8 cellular contexts compared by ENCODE assay signal in the genomic region with DNA sequence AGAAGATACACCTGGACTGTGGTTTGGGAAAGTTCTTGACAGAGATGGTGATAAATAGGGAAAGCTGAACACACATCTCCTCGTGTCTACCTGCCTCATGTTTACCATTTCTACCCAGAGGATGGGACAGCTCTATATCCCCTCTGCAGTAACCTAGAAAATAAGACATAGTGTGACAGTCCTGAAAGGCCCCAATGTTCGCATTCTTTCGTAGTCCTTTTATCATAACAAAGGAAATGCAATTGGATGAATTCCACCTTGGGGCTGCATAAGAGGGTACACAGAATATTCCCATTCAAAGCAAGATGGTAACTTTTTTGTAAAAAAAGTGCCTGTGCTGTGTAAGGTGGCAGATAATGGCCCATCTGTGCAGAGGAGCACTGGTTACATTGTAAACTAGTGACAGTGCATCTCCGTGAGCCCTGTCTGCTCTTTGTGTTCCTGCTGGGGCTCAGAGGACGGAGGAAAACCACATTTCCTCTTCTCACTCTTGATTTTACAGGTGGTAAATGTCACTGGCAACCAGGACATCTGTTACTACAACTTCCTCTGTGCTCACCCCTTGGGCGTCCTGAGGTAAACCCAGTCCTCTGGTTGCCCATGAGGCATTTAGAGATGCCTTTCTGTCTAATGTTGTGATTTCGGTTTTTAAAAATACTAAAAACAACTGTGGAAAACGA.
DNase-seq lines count a peak whose midpoint lies in the region; ATAC-seq and TF ChIP-seq lines count a peak whose summit lies in the region.

No MANE protein-coding gene starts in this region.

- H3K27ac ChIP-seq in esophagus muscularis mucosa (replicated peaks in 1 of 4) = no peak overlapping the region

- H3K4me3 ChIP-seq in esophagus muscularis mucosa (no peak overlapping the region), Caco-2 (ENCODE audit: low read depth, low read length) (no peak overlapping the region)

- TF ChIP-seq POLR2A in esophagus muscularis mucosa (IDR thresholded peaks at IDR 0.05; ENCODE audit: low read depth) = no peak

- DNase-seq in AML-193 (lab: John Stamatoyannopoulos, UW) (peak; percentile 29 to 38), esophagus muscularis mucosa (ENCODE audit: extremely low spot score) (no peak), Caco-2 (no peak)
- DNase-seq in activated CD8-positive, alpha-beta memory T cell treated with anti-CD3 and anti-CD28 coated beads for 24 hours = peak; percentile 60
- DNase-seq in stimulated activated CD4-positive, alpha-beta T cell treated with anti-CD3 and anti-CD28 coated beads, Interleukin-15, amount 100 ng/mL, for 24 hours = peak; percentile 56

- no peak for TF ChIP-seq CTCF in esophagus muscularis mucosa (IDR thresholded peaks at IDR 0.05)
- no peak for TF ChIP-seq CTCF in Caco-2 (IDR thresholded peaks at IDR 0.05; ENCODE audit: insufficient read depth in 1 of 2, low read depth in 1 of 2, low read length in 1 of 2, severe bottlenecking in 1 of 2, unreplicated experiment in 1 of 2)

- no peaks in the 10 kb centered on the region for H3K9me3 ChIP-seq in esophagus muscularis mucosa
- no peaks in the 10 kb centered on the region for H3K9me3 ChIP-seq in Caco-2

- BruUV-seq in Caco-2 (replicated peaks; lab: Mats Ljungman, UMichigan) = no TSS peak

- H3K4me3 Mint-ChIP-seq in Caco-2 (ENCODE audit: unreplicated experiment) = no peak overlapping the region

- no peaks in the 10 kb centered on the region for H3K9me3 Mint-ChIP-seq in Caco-2 (ENCODE audit: unreplicated experiment)

- ATAC-seq in GM19397 (IDR thresholded peaks at IDR 0.05; ENCODE audit: unreplicated experiment) (peak; percentile 98), HG03354 (IDR thresholded peaks at IDR 0.05; ENCODE audit: poor library complexity, severe bottlenecking, unreplicated experiment) (peak; percentile 99), SK-N-SH treated with all-trans-retinoic acid at 6 μM for 48 hours (no peak)

- no peaks in the 10 kb centered on the region for H3K36me3 Mint-ChIP-seq in Caco-2 (ENCODE audit: insufficient read depth, unreplicated experiment)

- H3K4me1 ChIP-seq in esophagus muscularis mucosa (no peaks in the 10 kb centered on the region), Caco-2 (no peaks in the 10 kb centered on the region)

- H3K4me1 Mint-ChIP-seq in Caco-2 (ENCODE audit: low read depth, unreplicated experiment) = no peaks in the 10 kb centered on the region

- CTCF ChIA-PET in Caco-2 (lab: Charles Lee) = no interaction called here

- WGBS in esophagus muscularis mucosa = 56% methylated on average over 8 of the region's 8 CpGs

- POLR2A ChIA-PET in Caco-2 (lab: Charles Lee) = no interaction called here

- no peak for TF ChIP-seq EP300 in esophagus muscularis mucosa (IDR thresholded peaks at IDR 0.05)

- H3K27me3 Mint-ChIP-seq in Caco-2 (ENCODE audit: insufficient read depth, unreplicated experiment) = peaks cover 2% of the 10 kb centered on the region

- intact Hi-C loops in esophagus muscularis mucosa (cut with DNase I) (no loop called here), Caco-2 (cut with micrococcal nuclease; ENCODE audit: unreplicated experiment) (no loop called here)

- no peak overlapping the region for H3K27ac Mint-ChIP-seq in Caco-2 (ENCODE audit: unreplicated experiment)

- H3K27me3 ChIP-seq in esophagus muscularis mucosa (no peaks in the 10 kb centered on the region), Caco-2 (replicated peaks; ENCODE audit: control insufficient read depth, insufficient read depth, low read length) (no peaks in the 10 kb centered on the region)

- H3K36me3 ChIP-seq in esophagus muscularis mucosa = no peaks in the 10 kb centered on the region
- no peaks in the 10 kb centered on the region for H3K36me3 ChIP-seq in Caco-2 (ENCODE audit: control insufficient read depth, insufficient read depth, low read length)

TF ChIP-seq in SK-N-SH treated with all-trans-retinoic acid at 6 μM for 48 hours, 23 proteins besides CTCF, POLR2A, EP300 and RAD21:
- no peak for TF ChIP-seq SNAI2 (CRISPR knock-in tag; IDR thresholded peaks at IDR 0.05)
- no peak for TF ChIP-seq ZFP3 (CRISPR knock-in tag; IDR thresholded peaks at IDR 0.05)
- TF ChIP-seq, protein P1, sequence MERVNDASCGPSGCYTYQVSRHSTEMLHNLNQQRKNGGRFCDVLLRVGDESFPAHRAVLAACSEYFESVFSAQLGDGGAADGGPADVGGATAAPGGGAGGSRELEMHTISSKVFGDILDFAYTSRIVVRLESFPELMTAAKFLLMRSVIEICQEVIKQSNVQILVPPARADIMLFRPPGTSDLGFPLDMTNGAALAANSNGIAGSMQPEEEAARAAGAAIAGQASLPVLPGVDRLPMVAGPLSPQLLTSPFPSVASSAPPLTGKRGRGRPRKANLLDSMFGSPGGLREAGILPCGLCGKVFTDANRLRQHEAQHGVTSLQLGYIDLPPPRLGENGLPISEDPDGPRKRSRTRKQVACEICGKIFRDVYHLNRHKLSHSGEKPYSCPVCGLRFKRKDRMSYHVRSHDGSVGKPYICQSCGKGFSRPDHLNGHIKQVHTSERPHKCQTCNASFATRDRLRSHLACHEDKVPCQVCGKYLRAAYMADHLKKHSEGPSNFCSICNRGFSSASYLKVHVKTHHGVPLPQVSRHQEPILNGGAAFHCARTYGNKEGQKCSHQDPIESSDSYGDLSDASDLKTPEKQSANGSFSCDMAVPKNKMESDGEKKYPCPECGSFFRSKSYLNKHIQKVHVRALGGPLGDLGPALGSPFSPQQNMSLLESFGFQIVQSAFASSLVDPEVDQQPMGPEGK (CRISPR knock-in tag; IDR thresholded peaks at IDR 0.05; ENCODE audit: borderline replicate concordance) = no peak
- no peak for TF ChIP-seq ZFP30 (CRISPR knock-in tag; IDR thresholded peaks at IDR 0.05)
- TF ChIP-seq ZNF70 (CRISPR knock-in tag; IDR thresholded peaks at IDR 0.05) = no peak
- TF ChIP-seq PPARA (CRISPR knock-in tag; IDR thresholded peaks at IDR 0.05; ENCODE audit: borderline replicate concordance) = no peak
- TF ChIP-seq, protein P2, sequence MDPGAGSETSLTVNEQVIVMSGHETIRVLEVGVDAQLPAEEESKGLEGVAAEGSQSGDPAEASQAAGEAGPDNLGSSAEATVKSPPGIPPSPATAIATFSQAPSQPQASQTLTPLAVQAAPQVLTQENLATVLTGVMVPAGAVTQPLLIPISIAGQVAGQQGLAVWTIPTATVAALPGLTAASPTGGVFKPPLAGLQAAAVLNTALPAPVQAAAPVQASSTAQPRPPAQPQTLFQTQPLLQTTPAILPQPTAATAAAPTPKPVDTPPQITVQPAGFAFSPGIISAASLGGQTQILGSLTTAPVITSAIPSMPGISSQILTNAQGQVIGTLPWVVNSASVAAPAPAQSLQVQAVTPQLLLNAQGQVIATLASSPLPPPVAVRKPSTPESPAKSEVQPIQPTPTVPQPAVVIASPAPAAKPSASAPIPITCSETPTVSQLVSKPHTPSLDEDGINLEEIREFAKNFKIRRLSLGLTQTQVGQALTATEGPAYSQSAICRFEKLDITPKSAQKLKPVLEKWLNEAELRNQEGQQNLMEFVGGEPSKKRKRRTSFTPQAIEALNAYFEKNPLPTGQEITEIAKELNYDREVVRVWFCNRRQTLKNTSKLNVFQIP (CRISPR knock-in tag; IDR thresholded peaks at IDR 0.05; ENCODE audit: borderline replicate concordance, low read depth) = no peak
- no peak for TF ChIP-seq ISL1 (CRISPR knock-in tag; IDR thresholded peaks at IDR 0.05)
- TF ChIP-seq ZNF8 (CRISPR knock-in tag; IDR thresholded peaks at IDR 0.05) = no peak
- TF ChIP-seq ZNF565 (CRISPR knock-in tag; conservative IDR thresholded peaks at IDR 0.05; ENCODE audit: low read depth) = no peak
- no peak for TF ChIP-seq ESRRG (CRISPR knock-in tag; IDR thresholded peaks at IDR 0.05)
- no peak for TF ChIP-seq ARNTL (CRISPR knock-in tag; IDR thresholded peaks at IDR 0.05; ENCODE audit: borderline replicate concordance, low read depth)
- TF ChIP-seq BACH2 (CRISPR knock-in tag; IDR thresholded peaks at IDR 0.05; ENCODE audit: borderline replicate concordance) = no peak

Comparison
In these comparisons a context has a peak if more than half of its experiments do, and no peak if none do; other contexts are left out.
1. DNase-seq: peak in AML-193 (2 of 2), activated CD8-positive, alpha-beta memory T cell treated with anti-CD3 and anti-CD28 coated beads for 24 hours (single experiment) and stimulated activated CD4-positive, alpha-beta T cell treated with anti-CD3 and anti-CD28 coated beads, Interleukin-15, amount 100 ng/mL, for 24 hours (single experiment); none in esophagus muscularis mucosa (single experiment) and Caco-2 (0 of 2).